21 cellular contexts compared by ENCODE assay signal in the genomic region with DNA sequence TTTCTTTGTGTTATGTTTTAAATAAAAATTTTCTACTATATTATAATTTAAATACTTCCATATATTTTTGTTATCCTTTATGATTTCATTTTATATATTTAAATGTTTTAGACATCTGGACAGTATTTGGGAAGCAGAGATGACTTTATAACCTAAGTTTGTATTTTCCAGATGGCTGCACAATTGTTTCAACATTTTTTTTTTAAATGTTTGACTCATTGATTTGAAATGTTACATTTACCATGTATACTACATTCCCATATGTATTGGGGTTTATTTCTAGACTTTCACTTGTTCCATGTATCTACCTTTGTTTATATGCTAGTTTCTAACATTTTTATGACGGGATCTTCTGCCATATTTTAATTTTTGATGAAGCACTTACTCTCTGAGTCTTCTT.
DNase-seq lines count a peak whose midpoint lies in the region; ATAC-seq, FAIRE-seq and TF ChIP-seq lines count a peak whose summit lies in the region.
"Had no signal": no experiment of that assay in that cellular context is flagged by ENCODE, and none has a peak within 500 bp of the region (broad histone marks: within the 10 kb centered on the region; RNA-seq: fewer than 3 reads in every experiment).

No MANE protein-coding gene starts in this region.

- intact Hi-C loops in kidney (cut with DNase I): no loop called here

- H3K4me3 ChIP-seq in AG10803 (ENCODE audit: low read length) (no peak overlapping the region), kidney (ENCODE audit: low read length in 2 of 2) (no peak overlapping the region)
- no peak overlapping the region for H3K4me3 ChIP-seq in CD8-positive, alpha-beta memory T cell (ENCODE audit: low read length)
- H3K4me3 ChIP-seq: A549; BLaER1 treated with 17β-estradiol and CSF1 and Interleukin-3, amounts not matched to agents 10 nM and 100 nM had no signal

- POLR2A ChIA-PET in CD8-positive, alpha-beta memory T cell (lab: Charles Lee): no interaction called here

- H3K27me3 ChIP-seq in CD8-positive, alpha-beta memory T cell (ENCODE audit: insufficient read depth, low read length, poor library complexity, severe bottlenecking): no peaks in the 10 kb centered on the region
- H3K27me3 ChIP-seq: BLaER1 treated with 17β-estradiol and CSF1 and Interleukin-3, amounts not matched to agents 10 nM and 100 nM had no signal

- no peak overlapping the region for H3K27ac Mint-ChIP-seq in CD8-positive, alpha-beta memory T cell
- H3K27ac Mint-ChIP-seq: B cell; CD8-positive, alpha-beta T cell; H9 had no signal

- no peaks in the 10 kb centered on the region for H3K27me3 Mint-ChIP-seq in CD8-positive, alpha-beta memory T cell
- H3K27me3 Mint-ChIP-seq: B cell had no signal

- H3K4me3 Mint-ChIP-seq in CD8-positive, alpha-beta memory T cell: no peak overlapping the region
- H3K4me3 Mint-ChIP-seq: B cell; CD8-positive, alpha-beta T cell; H9 had no signal

- no peaks in the 10 kb centered on the region for H3K4me1 Mint-ChIP-seq in CD8-positive, alpha-beta memory T cell
- H3K4me1 Mint-ChIP-seq: B cell, H9 had no signal

- no peaks in the 10 kb centered on the region for H3K36me3 Mint-ChIP-seq in CD8-positive, alpha-beta memory T cell
- H3K36me3 Mint-ChIP-seq: CD8-positive, alpha-beta T cell had no signal

- FAIRE-seq in RCC 7860 (lab: Jason Lieb, UNC): peak; percentile 72
- peak; percentile 78 for FAIRE-seq in kidney (lab: Jason Lieb, UNC)
- FAIRE-seq: A549, GM12892 had no signal

- TF ChIP-seq CTCF in AG10803 (conservative IDR thresholded peaks at IDR 0.05; ENCODE audit: low read length): no peak
- TF ChIP-seq CTCF in kidney (IDR thresholded peaks at IDR 0.05; ENCODE audit: borderline replicate concordance, extremely low read depth, insufficient read depth): no peak

- H3K27ac ChIP-seq in kidney (ENCODE audit: low read depth in 2 of 2, low read length in 2 of 2): no peak overlapping the region
- H3K27ac ChIP-seq in CD8-positive, alpha-beta memory T cell (ENCODE audit: low read depth, low read length): no peak overlapping the region
- H3K27ac ChIP-seq: A549; BLaER1 treated with 17β-estradiol and CSF1 and Interleukin-3, amounts not matched to agents 10 nM and 100 nM; KMS-11 had no signal

- no peak for ATAC-seq in GM18505 (IDR thresholded peaks at IDR 0.05; ENCODE audit: unreplicated experiment)
- ATAC-seq: A549; CD8-positive, alpha-beta T cell had no signal

- no peaks in the 10 kb centered on the region for H3K9me3 ChIP-seq in kidney (ENCODE audit: control insufficient read depth in 1 of 2, low read length in 2 of 2)
- H3K9me3 ChIP-seq in CD8-positive, alpha-beta memory T cell (ENCODE audit: low read length): no peaks in the 10 kb centered on the region
- H3K9me3 ChIP-seq: A549; BLaER1 treated with 17β-estradiol and CSF1 and Interleukin-3, amounts not matched to agents 10 nM and 100 nM had no signal

- H3K9me3 Mint-ChIP-seq in CD8-positive, alpha-beta memory T cell: peaks cover 0 to 15% (median 8%) of the 10 kb centered on the region in 5 donors
- H3K9me3 Mint-ChIP-seq: H9 had no signal

- CTCF ChIA-PET in CD8-positive, alpha-beta memory T cell (lab: Charles Lee): no interaction called here

- peak; percentile 4 for DNase-seq in AG10803 (ENCODE audit: low read depth)
- DNase-seq in HCEC 1CT: peak; percentile 47
- no peak for DNase-seq in RCC 7860 (ENCODE audit: low spot score)
- DNase-seq in kidney: no peak
- DNase-seq in CD8-positive, alpha-beta memory T cell: no peak
- DNase-seq in NCI-H1092 (lab: John Stamatoyannopoulos, UW): no peak
- DNase-seq: CD8-positive, alpha-beta T cell; COR-L47; DMS 273 treated with DMSO at 0.1 percent for 48 hours; DMS53; DND-41; EL; GDM1; GOT3; H9 had no signal

- no peaks in the 10 kb centered on the region for H3K36me3 ChIP-seq in kidney (ENCODE audit: control insufficient read depth in 1 of 2, insufficient read depth in 2 of 2, low read length in 2 of 2)
- H3K36me3 ChIP-seq in CD8-positive, alpha-beta memory T cell (ENCODE audit: insufficient read depth, low read length): no peaks in the 10 kb centered on the region
- H3K36me3 ChIP-seq: BLaER1 treated with 17β-estradiol and CSF1 and Interleukin-3, amounts not matched to agents 10 nM and 100 nM had no signal

- no peak for TF ChIP-seq POLR2A in GM18505 (IDR thresholded peaks at IDR 0.05; ENCODE audit: borderline replicate concordance, extremely low read depth, insufficient read depth, insufficient read length)

- no peak overlapping the region for H3K9ac ChIP-seq in kidney (ENCODE audit: low read length in 2 of 2)
- H3K9ac ChIP-seq: BLaER1 treated with 17β-estradiol and CSF1 and Interleukin-3, amounts not matched to agents 10 nM and 100 nM; KMS-11 had no signal

- H3K4me1 ChIP-seq in kidney (ENCODE audit: control insufficient read depth in 1 of 2, insufficient read depth in 1 of 2, low read depth in 1 of 2, low read length in 2 of 2): no peaks in the 10 kb centered on the region
- H3K4me1 ChIP-seq in CD8-positive, alpha-beta memory T cell (ENCODE audit: insufficient read depth, low read length): no peaks in the 10 kb centered on the region
- H3K4me1 ChIP-seq: BLaER1 treated with 17β-estradiol and CSF1 and Interleukin-3, amounts not matched to agents 10 nM and 100 nM had no signal

Comparison
In these comparisons a context has a peak if more than half of its experiments do, and no peak if none do; other contexts are left out.
1. DNase-seq: peak in AG10803 (single experiment) and HCEC 1CT (single experiment); none in RCC 7860 (single experiment), kidney (single experiment), CD8-positive, alpha-beta memory T cell (0 of 5) and NCI-H1092 (single experiment).